In genomic region chr4:38857354-38858096, GRCh38 we compare ENCODE assay signal across 8 cellular contexts. TPM values are rescaled to one million over a fixed set of nuclear protein-coding genes. Genes with fewer than 3 reads are reported as not detected.
A peak's percentile ranks its signal among the peaks of the same experiment; 100 is the strongest.
DNase-seq lines count a peak whose midpoint lies in the region; ATAC-seq and TF ChIP-seq lines count a peak whose summit lies in the region.

No MANE protein-coding gene starts in this region.

- H3K4me1 ChIP-seq in HUES64 (ENCODE audit: insufficient read depth, low read length) (peaks cover 13% of the 10 kb centered on the region; the same call in 1 of the 2 replicates), prostate gland (replicated peaks) (no peaks in the 10 kb centered on the region)

- peak; percentile 60 for ATAC-seq in GM21576 (IDR thresholded peaks at IDR 0.05; ENCODE audit: unreplicated experiment)

- H3K36me3 ChIP-seq in HUES64 (ENCODE audit: insufficient read depth, low read length): no peaks in the 10 kb centered on the region
- H3K36me3 ChIP-seq in prostate gland: no peaks in the 10 kb centered on the region

- peak overlapping the region; percentile 24; the same call in 1 of the 2 replicates for H3K27ac ChIP-seq in HUES64 (ENCODE audit: low read depth, low read length)
- peak overlapping the region in 1 of 2 donors; percentile 33 for H3K27ac ChIP-seq in prostate gland

- WGBS in HUES64: 75% methylated on average over 3 of the region's 3 CpGs
- 25% methylated on average over 3 of the region's 3 CpGs for WGBS in prostate gland

- no peaks in the 10 kb centered on the region for H3K27me3 ChIP-seq in HUES64 (ENCODE audit: insufficient read depth, low read length)
- no peaks in the 10 kb centered on the region for H3K27me3 ChIP-seq in prostate gland (replicated peaks; ENCODE audit: insufficient read depth)

- H3K4me3 ChIP-seq in HUES64 (ENCODE audit: low read length) (no peak overlapping the region), fibroblast of mammary gland (ENCODE audit: control insufficient read depth, low read depth, low read length) (peak overlapping the region; percentile 23), prostate gland (no peak overlapping the region)

- H3K9ac ChIP-seq in HUES64 (ENCODE audit: low read depth, low read length): no peak overlapping the region

- intact Hi-C loops in prostate gland (cut with DNase I): loop anchor here (2.0 kb wide), 1 partner anchor 99 kb away; no protein-coding TSS in a partner anchor

- DNase-seq in DMS53 (lab: John Stamatoyannopoulos, UW) (peak; percentile 76), fibroblast of mammary gland (ENCODE audit: low read depth) (peak; percentile 94), prostate gland (ENCODE audit: low spot score) (peak; percentile 17), NCI-H510A treated with DMSO at 0.1 percent for 48 hours (lab: John Stamatoyannopoulos, UW) (no peak), NCI-H2081 (lab: John Stamatoyannopoulos, UW) (no peak)
- DNase-seq in activated CD4-positive, alpha-beta T cell treated with anti-CD3 and anti-CD28 coated beads for 48 hours: peak; percentile 56

- H3K9me3 ChIP-seq in HUES64 (ENCODE audit: insufficient read depth, low read depth, low read length) (no peaks in the 10 kb centered on the region), prostate gland (no peaks in the 10 kb centered on the region)

- TF ChIP-seq CTCF in fibroblast of mammary gland (conservative IDR thresholded peaks at IDR 0.05; ENCODE audit: control insufficient read depth, insufficient read depth, low read depth, low read length): no peak
- TF ChIP-seq CTCF in prostate gland (IDR thresholded peaks at IDR 0.05): no peak

- no peak for TF ChIP-seq POLR2A in prostate gland (IDR thresholded peaks at IDR 0.05)

RNA-seq across cellular contexts. Expression of gene TLR6, which starts 0.9 kb away (rescaled TPM):
- polyA plus RNA-seq in HUES64 (2013, experiment 1 of 2): 0.10 TPM
- 0.06 TPM for polyA plus RNA-seq in HUES64 (2013, experiment 2 of 2)
- 1 to 10 TPM; 1.0 to 1.5 TPM for total RNA-seq in prostate gland

RNA-seq across cellular contexts. Expression of gene FAM114A1, which starts 10.1 kb away (rescaled TPM):
- polyA plus RNA-seq in HUES64 (2013, experiment 1 of 2): 5.2 TPM
- polyA plus RNA-seq in HUES64 (2013, experiment 2 of 2): 5.2 TPM
- 100 to 1,000 TPM; 117 to 118 TPM for total RNA-seq in prostate gland

RNA-seq across cellular contexts. Expression of gene TLR1, which starts 52.9 kb away (rescaled TPM):
- polyA plus RNA-seq in HUES64 (2013, experiment 1 of 2): not detected
- polyA plus RNA-seq in HUES64 (2013, experiment 2 of 2): not detected
- total RNA-seq in prostate gland: 1 to 10 TPM; 7.4 to 7.8 TPM

Comparison
In these comparisons a context has a peak if more than half of its experiments do, and no peak if none do; other contexts are left out.
1. DNase-seq: peak in DMS53 (single experiment), activated CD4-positive, alpha-beta T cell treated with anti-CD3 and anti-CD28 coated beads for 48 hours (single experiment), fibroblast of mammary gland (single experiment) and prostate gland (single experiment); none in NCI-H510A treated with DMSO at 0.1 percent for 48 hours (single experiment) and NCI-H2081 (0 of 2).